ENCODE assay signal across 18 cellular contexts in genomic region chr1:234827656-234828055, GRCh38.
A peak's percentile ranks its signal among the peaks of the same experiment; 100 is the strongest.
DNase-seq lines count a peak whose midpoint lies in the region; ATAC-seq and TF ChIP-seq lines count a peak whose summit lies in the region.
"Had no signal": no experiment of that assay in that cellular context is flagged by ENCODE, and none has a peak within 500 bp of the region (broad histone marks: within the 10 kb centered on the region; RNA-seq: fewer than 3 reads in every experiment).

No MANE protein-coding gene starts in this region.

- DNase-seq in IMR-90 (no peak), transverse colon (no peak), middle frontal gyrus (ENCODE audit: extremely low spot score, low spot score) (no peak), G401 (ENCODE audit: low spot score) (no peak)
- no peak for DNase-seq in activated T-cell treated with anti-CD3 and anti-CD28 coated beads, Interleukin-2, amount 50 U/mL, for 4 hours
- DNase-seq: Caco-2; CD4-positive, CD25-positive, alpha-beta regulatory T cell; CD8-positive, alpha-beta T cell; DMS153; DND-41; GDM1; GOT3; HFFc6 had no signal

- TF ChIP-seq EP300 in transverse colon (IDR thresholded peaks at IDR 0.05; ENCODE audit: low read depth) = no peak

- no peak overlapping the region for H3K4me3 Mint-ChIP-seq in activated T-helper 17 cell treated with anti-CD3 and anti-CD28 coated beads, Interleukin-2, amount 50 U/mL, for 72 hours
- no peak overlapping the region for H3K4me3 Mint-ChIP-seq in activated T-cell treated with anti-CD3 and anti-CD28 coated beads, Interleukin-2, amount 50 U/mL, for 4 hours
- H3K4me3 Mint-ChIP-seq: B cell; CD4-positive, CD25-positive, alpha-beta regulatory T cell; CD8-positive, alpha-beta T cell; HFFc6 had no signal

- H2AK9ac ChIP-seq in IMR-90 (replicated peaks; ENCODE audit: low read depth, low read length, poor library complexity) = no peak overlapping the region

- no peak overlapping the region for H3K14ac ChIP-seq in IMR-90 (replicated peaks; ENCODE audit: low read depth, low read length)

- in situ Hi-C loops in IMR-90 (cut with MboI; ENCODE audit: low sequenced_read_pairs) (no loop called here), transverse colon (cut with MboI; ENCODE audit: low pct_ligation_motif_present in 1 of 4, low pct_unique_long_range_greater_than_20kb in 1 of 4, low sequenced_read_pairs in 3 of 4) (loop anchor here (10.0 to 25.0 kb wide), 4 partner anchors 90 to 323 kb away; partner anchors contain the start of gene IRF2BP2 (in 1 of the 4)), G401 (cut with HindIII; ENCODE audit: low sequenced_read_pairs) (loop anchor here (25.0 kb wide), 1 partner anchor 90 kb away; no protein-coding TSS in a partner anchor)

- no peak for ATAC-seq in IMR-90 (ENCODE audit: low read depth)
- ATAC-seq in activated T-helper 17 cell treated with anti-CD3 and anti-CD28 coated beads, Interleukin-2, amount 50 U/mL, for 72 hours (replicated peaks) = no peak
- no peak for ATAC-seq in activated T-cell treated with anti-CD3 and anti-CD28 coated beads, Interleukin-2, amount 50 U/mL, for 4 hours
- ATAC-seq: CD8-positive, alpha-beta T cell had no signal

- POLR2A ChIA-PET in IMR-90 (lab: Charles Lee; ENCODE audit: unreplicated experiment) = no interaction called here

- no peak for TF ChIP-seq CTCF in IMR-90 (conservative IDR thresholded peaks at IDR 0.05; ENCODE audit: low read depth, low read length)
- no peak for TF ChIP-seq CTCF in transverse colon (IDR thresholded peaks at IDR 0.05)

- no peaks in the 10 kb centered on the region for H3K36me3 ChIP-seq in IMR-90 (ENCODE audit: control insufficient read depth, insufficient read depth, low read length)
- H3K36me3 ChIP-seq in transverse colon = no peaks in the 10 kb centered on the region
- H3K36me3 ChIP-seq: BLaER1, HAP-1 had no signal

- no peak overlapping the region for H4K8ac ChIP-seq in IMR-90 (ENCODE audit: low read depth in 2 of 2, low read length in 2 of 2)

- TF ChIP-seq POLR2A in IMR-90 (IDR thresholded peaks at IDR 0.05; ENCODE audit: low read depth, low read length) (no peak), transverse colon (IDR thresholded peaks at IDR 0.05) (no peak)

- no peak for TF ChIP-seq RAD21 in IMR-90 (IDR thresholded peaks at IDR 0.05; ENCODE audit: low read length)

- intact Hi-C loops in IMR-90 (cut with micrococcal nuclease) (no loop called here), transverse colon (cut with DNase I; ENCODE audit: low total_unique reads) (loop anchor here (10.0 kb wide), 1 partner anchor 237 kb away; no protein-coding TSS in a partner anchor)

- no peak overlapping the region for H2AFZ ChIP-seq in IMR-90 (replicated peaks; ENCODE audit: low read length, poor library complexity)

- peak overlapping the region; percentile 25; the same call in 1 of the 2 replicates for H3K18ac ChIP-seq in IMR-90 (ENCODE audit: low read depth, low read length)

- no peak overlapping the region for H3K4me2 ChIP-seq in IMR-90 (ENCODE audit: low read depth, low read length)
- H3K4me2 ChIP-seq: BLaER1 had no signal

- H3K79me1 ChIP-seq in IMR-90 (ENCODE audit: low read depth in 1 of 2, low read length in 2 of 2) = no peaks in the 10 kb centered on the region

- no peaks in the 10 kb centered on the region for H4K20me1 ChIP-seq in IMR-90 (ENCODE audit: insufficient read depth, low read length)
- H4K20me1 ChIP-seq: BLaER1 had no signal

- H3K9me3 Mint-ChIP-seq in activated T-helper 17 cell treated with anti-CD3 and anti-CD28 coated beads, Interleukin-2, amount 50 U/mL, for 72 hours = no peaks in the 10 kb centered on the region
- H3K9me3 Mint-ChIP-seq in activated T-cell treated with anti-CD3 and anti-CD28 coated beads, Interleukin-2, amount 50 U/mL, for 4 hours = no peaks in the 10 kb centered on the region
- H3K9me3 Mint-ChIP-seq: CD8-positive, alpha-beta T cell; HFFc6 had no signal

- no peak overlapping the region for H3K23ac ChIP-seq in IMR-90 (ENCODE audit: low read depth, low read length)

- peak overlapping the region; percentile 15; the same call in 1 of the 2 replicates for H3K4ac ChIP-seq in IMR-90 (ENCODE audit: low read depth, low read length)

- no peak overlapping the region for H3K9ac ChIP-seq in IMR-90 (ENCODE audit: low read depth, low read length)
- H3K9ac ChIP-seq: BLaER1 had no signal

- no TSS peak for BruUV-seq in IMR-90 (replicated peaks; lab: Mats Ljungman, UMichigan)

- no peak overlapping the region for H3K56ac ChIP-seq in IMR-90 (ENCODE audit: extremely low read depth, insufficient read depth, low read length)

- no peak overlapping the region for H4K5ac ChIP-seq in IMR-90 (ENCODE audit: low read depth, low read length)

- no peak overlapping the region for H2BK15ac ChIP-seq in IMR-90 (ENCODE audit: low read depth, low read length)

- 0 out of 2 replicates have a peak overlapping the region, but pooled peaks have one; percentile 10 for H2AK5ac ChIP-seq in IMR-90 (ENCODE audit: low read depth, low read length)

- H3K9me3 ChIP-seq in IMR-90 (ENCODE audit: control insufficient read depth, insufficient read depth, low read length) (no peaks in the 10 kb centered on the region), transverse colon (no peaks in the 10 kb centered on the region)
- H3K9me3 ChIP-seq: Caco-2, HAP-1 had no signal

- no peak overlapping the region for H2BK5ac ChIP-seq in IMR-90 (ENCODE audit: low read depth, low read length, poor library complexity, severe bottlenecking)

- dilution Hi-C loops in IMR-90 (cut with HindIII; ENCODE audit: low sequenced_read_pairs, unreplicated experiment) = loop anchor here (25.0 kb wide), 1 partner anchor 90 kb away; no protein-coding TSS in a partner anchor

- peak overlapping the region; percentile 22 for H3K27ac Mint-ChIP-seq in activated T-helper 17 cell treated with anti-CD3 and anti-CD28 coated beads, Interleukin-2, amount 50 U/mL, for 72 hours
- H3K27ac Mint-ChIP-seq: B cell; CD8-positive, alpha-beta T cell; HFFc6 had no signal

- H2BK120ac ChIP-seq in IMR-90 (ENCODE audit: low read depth, low read length) = no peak overlapping the region

- no peaks in the 10 kb centered on the region for H3K36me3 Mint-ChIP-seq in activated T-helper 17 cell treated with anti-CD3 and anti-CD28 coated beads, Interleukin-2, amount 50 U/mL, for 72 hours (ENCODE audit: low read depth)
- no peaks in the 10 kb centered on the region for H3K36me3 Mint-ChIP-seq in activated T-cell treated with anti-CD3 and anti-CD28 coated beads, Interleukin-2, amount 50 U/mL, for 4 hours (ENCODE audit: insufficient read depth)
- H3K36me3 Mint-ChIP-seq: CD4-positive, CD25-positive, alpha-beta regulatory T cell; CD8-positive, alpha-beta T cell had no signal

- H2BK20ac ChIP-seq in IMR-90 (ENCODE audit: low read depth, low read length) = no peak overlapping the region

- 60% methylated on average over 2 of the region's 7 CpGs; no CpG with 5 or more reads in 1 of the 2 experiments for WGBS in IMR-90 (ENCODE audit: extremely low coverage in 2 of 2, insufficient read length in 1 of 2), 2 experiments
- 87 to 96% methylated on average over 4 to 7 of the region's 7 CpGs for WGBS in transverse colon (ENCODE audit: low coverage in 1 of 2), 2 donors

- H4K91ac ChIP-seq in IMR-90 (ENCODE audit: insufficient read depth, low read depth, low read length) = 0 out of 2 replicates have a peak overlapping the region, but pooled peaks have one; percentile 33

- CTCF ChIA-PET in IMR-90 (lab: Yijun Ruan, JAX) = interaction anchor here (2.1 kb wide), 1 partner anchor 11 kb away, joined by 5 read pairs; no protein-coding TSS in a partner anchor

- H3K4me3 ChIP-seq in IMR-90 (ENCODE audit: insufficient read depth, low read depth, low read length) (no peak overlapping the region), transverse colon (no peak overlapping the region)
- H3K4me3 ChIP-seq: BLaER1, HAP-1 had no signal

- H3K27me3 ChIP-seq in IMR-90 (ENCODE audit: control insufficient read depth, insufficient read depth, low read length) (no peaks in the 10 kb centered on the region), transverse colon (no peaks in the 10 kb centered on the region)
- H3K27me3 ChIP-seq: BLaER1 had no signal

- no peaks in the 10 kb centered on the region for H3K9me1 ChIP-seq in IMR-90 (ENCODE audit: insufficient read depth, low read length)

- H3K4me1 Mint-ChIP-seq in activated T-helper 17 cell treated with anti-CD3 and anti-CD28 coated beads, Interleukin-2, amount 50 U/mL, for 72 hours = peaks cover 7% of the 10 kb centered on the region
- H3K4me1 Mint-ChIP-seq in activated T-cell treated with anti-CD3 and anti-CD28 coated beads, Interleukin-2, amount 50 U/mL, for 4 hours (ENCODE audit: low read depth) = peaks cover 3% of the 10 kb centered on the region
- H3K4me1 Mint-ChIP-seq: B cell had no signal

- peak overlapping the region; percentile 19; the same call in 1 of the 2 replicates for H3K27ac ChIP-seq in IMR-90 (ENCODE audit: insufficient read depth, low read length)
- H3K27ac ChIP-seq in transverse colon = peak overlapping the region; percentile 71 to 87 (median 77)
- H3K27ac ChIP-seq: C4-2B had no signal

- H3K27me3 Mint-ChIP-seq in activated T-helper 17 cell treated with anti-CD3 and anti-CD28 coated beads, Interleukin-2, amount 50 U/mL, for 72 hours = no peaks in the 10 kb centered on the region
- no peaks in the 10 kb centered on the region for H3K27me3 Mint-ChIP-seq in activated T-cell treated with anti-CD3 and anti-CD28 coated beads, Interleukin-2, amount 50 U/mL, for 4 hours (ENCODE audit: low read depth)

- H3K4me1 ChIP-seq in IMR-90 (ENCODE audit: control insufficient read depth, insufficient read depth, low read length) (peaks cover 8% of the 10 kb centered on the region; the same call in 1 of the 2 replicates), transverse colon (peaks cover 9 to 46% (median 30%) of the 10 kb centered on the region in 4 donors)
- H3K4me1 ChIP-seq: HAP-1 had no signal

TF ChIP-seq in IMR-90, 13 proteins besides CTCF, POLR2A, EP300 and RAD21:
- no peak for TF ChIP-seq NFE2L2 (IDR thresholded peaks at IDR 0.05; ENCODE audit: low read depth, low read length)
- TF ChIP-seq BHLHE40 (IDR thresholded peaks at IDR 0.05; ENCODE audit: low read depth, low read length) = no peak
- no peak for TF ChIP-seq SMC3 (IDR thresholded peaks at IDR 0.05; ENCODE audit: low read depth, low read length)
- TF ChIP-seq USF2 (IDR thresholded peaks at IDR 0.05; ENCODE audit: low read depth, low read length) = no peak
TF ChIP-seq in IMR-90: peak in this region for 0.
